In the genomic region with DNA sequence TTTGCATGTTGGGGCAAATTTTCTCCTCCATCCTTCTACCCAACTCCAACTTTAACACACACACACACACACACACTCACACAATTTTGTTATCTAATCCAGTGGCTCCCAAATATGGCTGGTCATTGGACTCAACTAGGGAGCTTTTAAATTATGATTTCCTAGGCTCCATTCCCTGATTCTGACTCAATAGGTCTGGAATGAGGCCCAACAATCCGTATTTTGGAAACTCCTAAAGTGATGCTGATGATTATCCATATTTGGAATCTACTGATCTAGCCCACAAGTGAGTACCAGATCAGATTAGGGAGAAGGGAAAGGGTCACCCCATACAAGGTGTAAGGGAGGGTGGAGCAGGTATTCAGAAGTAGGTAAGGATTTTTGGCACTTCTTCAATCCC, we compare ENCODE assay signal across 18 cellular contexts.
"Had no signal": no experiment of that assay in that cellular context is flagged by ENCODE, and none has a peak within 500 bp of the region (broad histone marks: within the 10 kb centered on the region; RNA-seq: fewer than 3 reads in every experiment).

No MANE protein-coding gene starts in this region.

- DNase-seq: activated CD4-positive, alpha-beta T cell treated with anti-CD3 and anti-CD28 coated beads for 1 hour; activated CD4-positive, alpha-beta T cell treated with anti-CD3 and anti-CD28 coated beads, Interleukin-2, amount 50 U/mL, for 1 hour; activated T-cell treated with anti-CD3 and anti-CD28 coated beads, Interleukin-2, amount 50 U/mL, for 1 hour; adrenal gland; left ventricle myocardium inferior; ovary; spleen; stimulated activated CD4-positive, alpha-beta T cell treated with anti-CD3 and anti-CD28 coated beads, Interleukin-4, amount 100 ng/mL, for 1 hour; stimulated activated naive CD4-positive, alpha-beta T cell treated with Interleukin-2 at 50 U/mL for 16 hours; T-helper 9 cell; upper lobe of right lung had no signal

- H3K4me3 Mint-ChIP-seq: activated naive CD8-positive, alpha-beta T cell; activated T-helper 17 cell treated with anti-CD3 and anti-CD28 coated beads, Interleukin-2, amount 50 U/mL, for 72 hours; natural killer cell treated with Interleukin-12 subunit alpha and Interleukin-12 subunit beta and Interleukin-15 and Interleukin-18, amount 100 ng/mL, for 72 hours had no signal

- H3K79me2 ChIP-seq: hepatocyte had no signal

- H3K9me3 ChIP-seq: adrenal gland, esophagus muscularis mucosa, left ventricle myocardium inferior, ovary, prostate gland, spleen, upper lobe of right lung had no signal

- H3K9me3 Mint-ChIP-seq: natural killer cell treated with Interleukin-12 subunit alpha and Interleukin-12 subunit beta and Interleukin-15 and Interleukin-18, amount 100 ng/mL, for 72 hours had no signal

- H3K4me2 ChIP-seq: hepatocyte had no signal

- H3K36me3 Mint-ChIP-seq: activated naive CD8-positive, alpha-beta T cell; natural killer cell treated with Interleukin-12 subunit alpha and Interleukin-12 subunit beta and Interleukin-15 and Interleukin-18, amount 100 ng/mL, for 72 hours had no signal

- ATAC-seq: activated T-helper 17 cell treated with anti-CD3 and anti-CD28 coated beads, Interleukin-2, amount 50 U/mL, for 72 hours; natural killer cell treated with Interleukin-12 subunit alpha and Interleukin-12 subunit beta and Interleukin-15 and Interleukin-18, amount 100 ng/mL, for 72 hours; upper lobe of right lung had no signal

- H3K27ac ChIP-seq: adrenal gland, coronary artery, esophagus muscularis mucosa, hepatocyte, left ventricle myocardium inferior, ovary, prostate gland, spleen, upper lobe of right lung had no signal

- H3K27ac Mint-ChIP-seq: activated naive CD8-positive, alpha-beta T cell; activated T-helper 17 cell treated with anti-CD3 and anti-CD28 coated beads, Interleukin-2, amount 50 U/mL, for 72 hours; natural killer cell treated with Interleukin-12 subunit alpha and Interleukin-12 subunit beta and Interleukin-15 and Interleukin-18, amount 100 ng/mL, for 72 hours had no signal

- H3K4me1 Mint-ChIP-seq: activated T-helper 17 cell treated with anti-CD3 and anti-CD28 coated beads, Interleukin-2, amount 50 U/mL, for 72 hours had no signal

- H2AFZ ChIP-seq: hepatocyte had no signal

- H3K36me3 ChIP-seq: adrenal gland, esophagus muscularis mucosa, left ventricle myocardium inferior, ovary, prostate gland, spleen, upper lobe of right lung had no signal

- H3K27me3 Mint-ChIP-seq: activated naive CD8-positive, alpha-beta T cell; activated T-helper 17 cell treated with anti-CD3 and anti-CD28 coated beads, Interleukin-2, amount 50 U/mL, for 72 hours; natural killer cell treated with Interleukin-12 subunit alpha and Interleukin-12 subunit beta and Interleukin-15 and Interleukin-18, amount 100 ng/mL, for 72 hours had no signal

- H3K4me3 ChIP-seq: adrenal gland, coronary artery, esophagus muscularis mucosa, hepatocyte, left ventricle myocardium inferior, ovary, prostate gland, spleen, upper lobe of right lung had no signal

- H3K27me3 ChIP-seq: adrenal gland, esophagus muscularis mucosa, hepatocyte, ovary, spleen, upper lobe of right lung had no signal

- H3K4me1 ChIP-seq: prostate gland had no signal
